ENCODE assay signal across 8 cellular contexts in genomic region chr16:88170471-88170991, GRCh38.
DNase-seq lines count a peak whose midpoint lies in the region; ATAC-seq and TF ChIP-seq lines count a peak whose summit lies in the region.
"Not testable (repeated sequence)": the region's sequence is repeated elsewhere in the genome, so short reads cannot be mapped to it uniquely, and the experiment has no call there.

No MANE protein-coding gene starts in this region.

- not testable (repeated sequence) for H4K20me1 ChIP-seq in IMR-90 (ENCODE audit: insufficient read depth, low read length)

- TF ChIP-seq POLR2A in IMR-90 (IDR thresholded peaks at IDR 0.05; ENCODE audit: low read depth, low read length), result not testable (repeated sequence)

- not testable (repeated sequence) for H2BK120ac ChIP-seq in IMR-90 (ENCODE audit: low read depth, low read length)

- not testable (repeated sequence) for ATAC-seq in IMR-90 (ENCODE audit: low read depth)
- ATAC-seq in foreskin keratinocyte, result peak; percentile 41

- H4K5ac ChIP-seq in IMR-90 (ENCODE audit: low read depth, low read length), result not testable (repeated sequence)

- not testable (repeated sequence) for H3K4me1 Mint-ChIP-seq in activated naive CD4-positive, alpha-beta T cell treated with anti-CD3 and anti-CD28 coated beads, Interleukin-2, amount 50 U/mL, for 24 hours
- peaks cover 31% of the 10 kb centered on the region for H3K4me1 Mint-ChIP-seq in mesothelial cell of epicardium

- not testable (repeated sequence) for H2BK20ac ChIP-seq in IMR-90 (ENCODE audit: low read depth, low read length)

- not testable (repeated sequence) for H3K9me3 ChIP-seq in IMR-90 (ENCODE audit: control insufficient read depth, insufficient read depth, low read length)

- intact Hi-C loops in IMR-90 (cut with micrococcal nuclease), result not testable (repeated sequence)

- H2BK5ac ChIP-seq in IMR-90 (ENCODE audit: low read depth, low read length, poor library complexity, severe bottlenecking), result not testable (repeated sequence)

- not testable (repeated sequence) for H3K4me3 Mint-ChIP-seq in activated naive CD4-positive, alpha-beta T cell treated with anti-CD3 and anti-CD28 coated beads, Interleukin-2, amount 50 U/mL, for 24 hours; mesothelial cell of epicardium

- H3K36me3 ChIP-seq in IMR-90 (ENCODE audit: control insufficient read depth, insufficient read depth, low read length), result not testable (repeated sequence)

- TF ChIP-seq CTCF in IMR-90 (conservative IDR thresholded peaks at IDR 0.05; ENCODE audit: low read depth, low read length); foreskin keratinocyte (conservative IDR thresholded peaks at IDR 0.05); mesothelial cell of epicardium (IDR thresholded peaks at IDR 0.05; ENCODE audit: unreplicated experiment): not testable (repeated sequence)

- H3K27ac Mint-ChIP-seq in activated naive CD4-positive, alpha-beta T cell treated with anti-CD3 and anti-CD28 coated beads, Interleukin-2, amount 50 U/mL, for 24 hours, result peak overlapping the region; percentile 65
- H3K27ac Mint-ChIP-seq in mesothelial cell of epicardium, result peak overlapping the region; percentile 28

- not testable (repeated sequence) for H3K27ac ChIP-seq in IMR-90 (ENCODE audit: insufficient read depth, low read length); foreskin keratinocyte

- not testable (repeated sequence) for H3K18ac ChIP-seq in IMR-90 (ENCODE audit: low read depth, low read length)

- not testable (repeated sequence) for H3K14ac ChIP-seq in IMR-90 (replicated peaks; ENCODE audit: low read depth, low read length)

- not testable (repeated sequence) for DNase-seq in IMR-90
- DNase-seq in NCI-H345 (lab: John Stamatoyannopoulos, UW) (peak; percentile 40), SKM-1 treated with dmso at 0.1 percent for 144 hours (lab: John Stamatoyannopoulos, UW; ENCODE audit: unreplicated experiment) (peak; percentile 10), foreskin keratinocyte (peak; percentile 6 to 45), mesothelial cell of epicardium (ENCODE audit: low spot score in 2 of 2, unreplicated experiment in 2 of 2) (peak in 1 of 2 experiments; percentile 24), retina (peak; percentile 1), ureter (ENCODE audit: low spot score) (peak; percentile 15)

- not testable (repeated sequence) for H3K4me3 ChIP-seq in IMR-90 (ENCODE audit: insufficient read depth, low read depth, low read length)

- H2AFZ ChIP-seq in IMR-90 (replicated peaks; ENCODE audit: low read length, poor library complexity), result not testable (repeated sequence)

- not testable (repeated sequence) for BruUV-seq in IMR-90 (replicated peaks; lab: Mats Ljungman, UMichigan)

- not testable (repeated sequence) for H3K9me1 ChIP-seq in IMR-90 (ENCODE audit: insufficient read depth, low read length)

- H3K27me3 ChIP-seq in IMR-90 (ENCODE audit: control insufficient read depth, insufficient read depth, low read length), result not testable (repeated sequence)
- H3K27me3 ChIP-seq in foreskin keratinocyte, result peaks cover 17% of the 10 kb centered on the region

- H3K9me3 Mint-ChIP-seq in activated naive CD4-positive, alpha-beta T cell treated with anti-CD3 and anti-CD28 coated beads, Interleukin-2, amount 50 U/mL, for 24 hours, result not testable (repeated sequence)
- peaks cover 31% of the 10 kb centered on the region for H3K9me3 Mint-ChIP-seq in mesothelial cell of epicardium

- H3K9ac ChIP-seq in IMR-90 (ENCODE audit: low read depth, low read length), result not testable (repeated sequence)

- H3K4me1 ChIP-seq in IMR-90 (ENCODE audit: control insufficient read depth, insufficient read depth, low read length), result peaks cover 17% of the 10 kb centered on the region
- not testable (repeated sequence) for H3K4me1 ChIP-seq in foreskin keratinocyte

- dilution Hi-C loops in IMR-90 (cut with HindIII; ENCODE audit: low sequenced_read_pairs, unreplicated experiment), result not testable (repeated sequence)

- not testable (repeated sequence) for H3K23ac ChIP-seq in IMR-90 (ENCODE audit: low read depth, low read length)

- not testable (repeated sequence) for H2BK15ac ChIP-seq in IMR-90 (ENCODE audit: low read depth, low read length)

- CTCF ChIA-PET in IMR-90 (lab: Yijun Ruan, JAX), result not testable (repeated sequence)

- not testable (repeated sequence) for H3K4me2 ChIP-seq in IMR-90 (ENCODE audit: low read depth, low read length)

- not testable (repeated sequence) for H3K36me3 Mint-ChIP-seq in activated naive CD4-positive, alpha-beta T cell treated with anti-CD3 and anti-CD28 coated beads, Interleukin-2, amount 50 U/mL, for 24 hours; mesothelial cell of epicardium

- H3K79me1 ChIP-seq in IMR-90 (ENCODE audit: low read depth in 1 of 2, low read length in 2 of 2), result not testable (repeated sequence)

- H3K27me3 Mint-ChIP-seq in activated naive CD4-positive, alpha-beta T cell treated with anti-CD3 and anti-CD28 coated beads, Interleukin-2, amount 50 U/mL, for 24 hours, result peaks cover 14% of the 10 kb centered on the region
- H3K27me3 Mint-ChIP-seq in mesothelial cell of epicardium (ENCODE audit: low read depth), result not testable (repeated sequence)

- in situ Hi-C loops in IMR-90 (cut with MboI; ENCODE audit: low sequenced_read_pairs), result not testable (repeated sequence)

- 88% methylated on average over 7 of the region's 18 CpGs; no CpG with 5 or more reads in 1 of the 2 experiments for WGBS in IMR-90 (ENCODE audit: extremely low coverage in 2 of 2, insufficient read length in 1 of 2), 2 experiments

- POLR2A ChIA-PET in IMR-90 (lab: Charles Lee; ENCODE audit: unreplicated experiment), result not testable (repeated sequence)

- H3K4ac ChIP-seq in IMR-90 (ENCODE audit: low read depth, low read length), result not testable (repeated sequence)

- TF ChIP-seq RAD21 in IMR-90 (IDR thresholded peaks at IDR 0.05; ENCODE audit: low read length), result not testable (repeated sequence)

- 0 out of 2 replicates have a peak overlapping the region, but pooled peaks have one; percentile 8 for H2AK5ac ChIP-seq in IMR-90 (ENCODE audit: low read depth, low read length)

- H2AK9ac ChIP-seq in IMR-90 (replicated peaks; ENCODE audit: low read depth, low read length, poor library complexity), result not testable (repeated sequence)

- H3K56ac ChIP-seq in IMR-90 (ENCODE audit: extremely low read depth, insufficient read depth, low read length), result not testable (repeated sequence)

- not testable (repeated sequence) for H4K91ac ChIP-seq in IMR-90 (ENCODE audit: insufficient read depth, low read depth, low read length)

- not testable (repeated sequence) for H4K8ac ChIP-seq in IMR-90 (ENCODE audit: low read depth in 2 of 2, low read length in 2 of 2)
